16 cellular contexts compared by ENCODE assay signal in the genomic region with DNA sequence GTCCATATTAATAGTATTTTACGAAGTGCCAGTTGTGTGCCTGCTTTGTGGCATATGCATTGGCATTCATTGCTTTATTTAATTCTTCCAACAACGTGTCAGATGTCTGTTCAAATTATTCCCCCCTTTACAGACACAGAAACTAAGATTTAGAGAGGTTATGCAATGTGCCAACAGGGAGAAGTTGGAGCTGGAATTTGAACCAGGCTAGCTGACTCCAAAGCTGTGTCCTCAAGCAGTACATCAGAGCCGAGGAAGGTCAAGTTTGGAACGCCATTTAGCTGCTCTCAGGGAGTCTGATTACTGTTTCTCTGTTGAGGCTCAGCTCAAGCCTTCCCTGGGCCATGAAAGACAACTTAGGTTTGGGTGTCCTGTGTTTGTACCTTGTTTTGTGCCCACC.
DNase-seq lines count a peak whose midpoint lies in the region; ATAC-seq and TF ChIP-seq lines count a peak whose summit lies in the region.
"Had no signal": no experiment of that assay in that cellular context is flagged by ENCODE, and none has a peak within 500 bp of the region (broad histone marks: within the 10 kb centered on the region; RNA-seq: fewer than 3 reads in every experiment).

No MANE protein-coding gene starts in this region.

- no TSS peak for BruUV-seq in MCF 10A (replicated peaks; lab: Mats Ljungman, UMichigan)

- no peaks in the 10 kb centered on the region for H3K4me1 ChIP-seq in effector memory CD4-positive, alpha-beta T cell (ENCODE audit: control insufficient read depth, insufficient read depth, low read length, poor library complexity, severe bottlenecking)
- H3K4me1 ChIP-seq: BLaER1 treated with 17β-estradiol and CSF1 and Interleukin-3, amounts not matched to agents 10 nM and 100 nM had no signal

- peak; percentile 13 for DNase-seq in cerebellar cortex (ENCODE audit: low spot score)
- no peak for DNase-seq in left lobe of liver (ENCODE audit: low spot score)
- DNase-seq in medulla oblongata (ENCODE audit: extremely low spot score), result peak; percentile 2
- DNase-seq in sciatic nerve (ENCODE audit: low spot score), result no peak
- no peak for DNase-seq in MCF 10A (ENCODE audit: unreplicated experiment)
- no peak for DNase-seq in effector memory CD4-positive, alpha-beta T cell
- DNase-seq in NCI-H510A treated with DMSO at 0.1 percent for 48 hours (lab: John Stamatoyannopoulos, UW), result no peak
- DNase-seq: Calu3; CD8-positive, alpha-beta T cell; DMS79 treated with DMSO at 0.1 percent for 48 hours; GF-D8; HCEC 1CT had no signal

- H3K27me3 Mint-ChIP-seq in MCF 10A (ENCODE audit: insufficient read depth, unreplicated experiment), result no peaks in the 10 kb centered on the region
- H3K27me3 Mint-ChIP-seq: B cell had no signal

- intact Hi-C loops in sciatic nerve (cut with DNase I) (no loop called here), MCF 10A (cut with micrococcal nuclease) (no loop called here)

- H3K27ac Mint-ChIP-seq in MCF 10A (ENCODE audit: low read depth, unreplicated experiment), result no peak overlapping the region
- H3K27ac Mint-ChIP-seq: B cell; CD8-positive, alpha-beta T cell; GM23338 had no signal

- no peaks in the 10 kb centered on the region for H3K27me3 ChIP-seq in effector memory CD4-positive, alpha-beta T cell (replicated peaks; ENCODE audit: control insufficient read depth, insufficient read depth, low read length, poor library complexity, severe bottlenecking)
- H3K27me3 ChIP-seq: BLaER1 treated with 17β-estradiol and CSF1 and Interleukin-3, amounts not matched to agents 10 nM and 100 nM had no signal

- peak; percentile 82 for ATAC-seq in left lobe of liver
- peak; percentile 66 for ATAC-seq in sciatic nerve
- ATAC-seq: CD8-positive, alpha-beta T cell; GM12878; GM23338 had no signal

- no peaks in the 10 kb centered on the region for H3K36me3 ChIP-seq in effector memory CD4-positive, alpha-beta T cell (ENCODE audit: control insufficient read depth, insufficient read depth, low read length)
- H3K36me3 ChIP-seq: BLaER1 treated with 17β-estradiol and CSF1 and Interleukin-3, amounts not matched to agents 10 nM and 100 nM had no signal

- POLR2A ChIA-PET in MCF 10A (lab: Yijun Ruan, JAX), result no interaction called here

- H3K4me1 Mint-ChIP-seq in MCF 10A (ENCODE audit: insufficient read depth, unreplicated experiment), result no peaks in the 10 kb centered on the region
- H3K4me1 Mint-ChIP-seq: B cell had no signal

- H3K4me3 ChIP-seq in effector memory CD4-positive, alpha-beta T cell (ENCODE audit: insufficient read depth, low read depth, low read length, poor library complexity, severe bottlenecking), result no peak overlapping the region
- H3K4me3 ChIP-seq: BLaER1 treated with 17β-estradiol and CSF1 and Interleukin-3, amounts not matched to agents 10 nM and 100 nM; GM12878; GM23338 had no signal

- no peak overlapping the region for H3K4me3 Mint-ChIP-seq in MCF 10A (ENCODE audit: unreplicated experiment)
- H3K4me3 Mint-ChIP-seq: B cell; CD8-positive, alpha-beta T cell; GM23338 had no signal

- no peaks in the 10 kb centered on the region for H3K9me3 ChIP-seq in effector memory CD4-positive, alpha-beta T cell (ENCODE audit: control insufficient read depth, low read length)
- H3K9me3 ChIP-seq: BLaER1 treated with 17β-estradiol and CSF1 and Interleukin-3, amounts not matched to agents 10 nM and 100 nM had no signal

- no peaks in the 10 kb centered on the region for H3K9me3 Mint-ChIP-seq in MCF 10A (ENCODE audit: unreplicated experiment)
- H3K9me3 Mint-ChIP-seq: CD8-positive, alpha-beta T cell; GM23338 had no signal

- no peaks in the 10 kb centered on the region for H3K36me3 Mint-ChIP-seq in MCF 10A (ENCODE audit: insufficient read depth, unreplicated experiment)
- H3K36me3 Mint-ChIP-seq: CD8-positive, alpha-beta T cell had no signal

- H3K27ac ChIP-seq in effector memory CD4-positive, alpha-beta T cell (ENCODE audit: insufficient read depth, low read length, poor library complexity, severe bottlenecking), result no peak overlapping the region
- H3K27ac ChIP-seq: BLaER1 treated with 17β-estradiol and CSF1 and Interleukin-3, amounts not matched to agents 10 nM and 100 nM had no signal

- CTCF ChIA-PET in MCF 10A (lab: Yijun Ruan, JAX), result no interaction called here

- no peak for TF ChIP-seq CTCF in MCF 10A (IDR thresholded peaks at IDR 0.05; ENCODE audit: unreplicated experiment)

Comparison
In these comparisons a context has a peak if more than half of its experiments do, and no peak if none do; other contexts are left out.
1. DNase-seq: peak in cerebellar cortex (single experiment) and medulla oblongata (single experiment); none in left lobe of liver (single experiment), sciatic nerve (single experiment), MCF 10A (single experiment), effector memory CD4-positive, alpha-beta T cell (0 of 3) and NCI-H510A treated with DMSO at 0.1 percent for 48 hours (single experiment).